ENCODE assay signal across 1 cellular context in genomic region chr17:75026650-75027049, GRCh38. TPM values are rescaled to one million over a fixed set of nuclear protein-coding genes. Genes with fewer than 3 reads are reported as not detected.
"Had no signal": no experiment of that assay in that cellular context is flagged by ENCODE, and none has a peak within 500 bp of the region (broad histone marks: within the 10 kb centered on the region; RNA-seq: fewer than 3 reads in every experiment).

No MANE protein-coding gene starts in this region.

RNA-seq across cellular contexts. Expression of gene CDR2L, which starts 39.2 kb away (rescaled TPM):
- polyA plus RNA-seq: naive thymus-derived CD4-positive, alpha-beta T cell had no signal
